13 cellular contexts compared by ENCODE assay signal in genomic region chr1:967466-968343, GRCh38. TPM values are rescaled to one million over a fixed set of nuclear protein-coding genes. Genes with fewer than 3 reads are reported as not detected.
DNase-seq lines count a peak whose midpoint lies in the region; ATAC-seq and TF ChIP-seq lines count a peak whose summit lies in the region.
"Had no signal": no experiment of that assay in that cellular context is flagged by ENCODE, and none has a peak within 500 bp of the region (broad histone marks: within the 10 kb centered on the region; RNA-seq: fewer than 3 reads in every experiment).

No MANE protein-coding gene starts in this region.

- no peak for ATAC-seq in activated CD8-positive, alpha-beta T cell treated with anti-CD3 and anti-CD28 coated beads for 36 hours
- no peak for ATAC-seq in activated CD8-positive, alpha-beta T cell treated with anti-CD3 and anti-CD28 coated beads, Interleukin-2, amount 10 ng/mL, durations not matched to agents 7 days and 5 days
- no peak for ATAC-seq in sciatic nerve

- peaks cover 4% of the 10 kb centered on the region for H3K36me3 Mint-ChIP-seq in activated CD8-positive, alpha-beta T cell treated with anti-CD3 and anti-CD28 coated beads for 36 hours (ENCODE audit: low read depth)
- H3K36me3 Mint-ChIP-seq in activated CD8-positive, alpha-beta T cell treated with anti-CD3 and anti-CD28 coated beads, Interleukin-2, amount 10 ng/mL, durations not matched to agents 7 days and 5 days (ENCODE audit: low read depth), result peaks cover 3% of the 10 kb centered on the region
- no peaks in the 10 kb centered on the region for H3K36me3 Mint-ChIP-seq in type B pancreatic cell
- H3K36me3 Mint-ChIP-seq: activated naive CD4-positive, alpha-beta T cell treated with anti-CD3 and anti-CD28 coated beads, Interleukin-2, amount 50 U/mL, for 72 hours had no signal

- H3K4me1 Mint-ChIP-seq in activated CD8-positive, alpha-beta T cell treated with anti-CD3 and anti-CD28 coated beads for 36 hours (ENCODE audit: low read depth), result peaks cover 7% of the 10 kb centered on the region
- H3K4me1 Mint-ChIP-seq in activated CD8-positive, alpha-beta T cell treated with anti-CD3 and anti-CD28 coated beads, Interleukin-2, amount 10 ng/mL, durations not matched to agents 7 days and 5 days (ENCODE audit: low read depth), result peaks cover 13% of the 10 kb centered on the region
- H3K4me1 Mint-ChIP-seq in type B pancreatic cell (ENCODE audit: unreplicated experiment), result no peaks in the 10 kb centered on the region
- H3K4me1 Mint-ChIP-seq: nephron progenitor cell had no signal

- no peak overlapping the region for H3K9ac ChIP-seq in MM.1S (ENCODE audit: low read length)

- no peak overlapping the region for H3K4me3 ChIP-seq in MM.1S (ENCODE audit: low read length)
- H3K4me3 ChIP-seq in esophagus squamous epithelium, result peak overlapping the region; percentile 72 to 83 (median 74)

- H3K9me3 ChIP-seq in MM.1S (replicated peaks; ENCODE audit: insufficient read depth, low read length) (no peaks in the 10 kb centered on the region), esophagus squamous epithelium (no peaks in the 10 kb centered on the region)
- H3K9me3 ChIP-seq: left lung had no signal

- H2AFZ ChIP-seq in MM.1S (ENCODE audit: low read length), result no peak overlapping the region

- TF ChIP-seq POLR2A in esophagus squamous epithelium (IDR thresholded peaks at IDR 0.05), result peak in 1 of 4 donors; percentile 12

- TF ChIP-seq CTCF in activated CD8-positive, alpha-beta T cell treated with anti-CD3 and anti-CD28 coated beads for 36 hours (IDR thresholded peaks at IDR 0.05), result no peak
- TF ChIP-seq CTCF in MM.1S (IDR thresholded peaks at IDR 0.05; ENCODE audit: low read length) (no peak), esophagus squamous epithelium (IDR thresholded peaks at IDR 0.05) (no peak), type B pancreatic cell (conservative IDR thresholded peaks at IDR 0.05) (no peak)

- peaks cover 4% of the 10 kb centered on the region; the same call in 1 of the 2 replicates for H3F3A ChIP-seq in MM.1S (ENCODE audit: insufficient read depth, low read length)

- no peaks in the 10 kb centered on the region for H3K9me2 ChIP-seq in MM.1S (replicated peaks; ENCODE audit: insufficient read depth, low read length)

- H3K27me3 ChIP-seq in MM.1S (replicated peaks; ENCODE audit: insufficient read depth, low read length), result no peaks in the 10 kb centered on the region
- peaks cover 0 to 47% (median 4%) of the 10 kb centered on the region in 4 donors for H3K27me3 ChIP-seq in esophagus squamous epithelium

- 46 to 48% methylated on average over 4 to 7 of the region's 23 CpGs for WGBS in esophagus squamous epithelium, 2 donors

- CTCF ChIA-PET in activated CD8-positive, alpha-beta T cell treated with anti-CD3 and anti-CD28 coated beads for 36 hours (lab: Charles Lee), result interaction anchor here (0.9 to 1.7 kb wide), 6 partner anchors 9 to 98 kb away, joined by 3 to 9 read pairs (median 6); no protein-coding TSS in a partner anchor
- CTCF ChIA-PET in activated CD8-positive, alpha-beta T cell treated with anti-CD3 and anti-CD28 coated beads, Interleukin-2, amount 10 ng/mL, durations not matched to agents 7 days and 5 days (lab: Charles Lee), result interaction anchor here (0.7 to 1.5 kb wide), 3 partner anchors 8 to 17 kb away, joined by 3 to 5 read pairs (median 4); no protein-coding TSS in a partner anchor

- H3K4me3 Mint-ChIP-seq in activated CD8-positive, alpha-beta T cell treated with anti-CD3 and anti-CD28 coated beads for 36 hours, result peak overlapping the region; percentile 77
- H3K4me3 Mint-ChIP-seq in activated CD8-positive, alpha-beta T cell treated with anti-CD3 and anti-CD28 coated beads, Interleukin-2, amount 10 ng/mL, durations not matched to agents 7 days and 5 days, result no peak overlapping the region
- peak overlapping the region; percentile 20 for H3K4me3 Mint-ChIP-seq in type B pancreatic cell

- H3K27ac ChIP-seq in MM.1S (ENCODE audit: low read length) (no peak overlapping the region), esophagus squamous epithelium (peak overlapping the region; percentile 91 to 99 (median 98))

- intact Hi-C loops in activated CD8-positive, alpha-beta T cell treated with anti-CD3 and anti-CD28 coated beads for 36 hours (cut with micrococcal nuclease), result no loop called here
- intact Hi-C loops in esophagus squamous epithelium (cut with DNase I) (no loop called here), sciatic nerve (cut with DNase I) (no loop called here)

- H3K79me2 ChIP-seq in MM.1S (ENCODE audit: low read length), result no peaks in the 10 kb centered on the region

- H3K9me3 Mint-ChIP-seq in activated CD8-positive, alpha-beta T cell treated with anti-CD3 and anti-CD28 coated beads for 36 hours, result peaks cover 2% of the 10 kb centered on the region
- no peaks in the 10 kb centered on the region for H3K9me3 Mint-ChIP-seq in activated CD8-positive, alpha-beta T cell treated with anti-CD3 and anti-CD28 coated beads, Interleukin-2, amount 10 ng/mL, durations not matched to agents 7 days and 5 days (ENCODE audit: insufficient read depth)
- H3K9me3 Mint-ChIP-seq in type B pancreatic cell, result no peaks in the 10 kb centered on the region

- peak overlapping the region; percentile 100; the same call in 1 of the 2 replicates for H3K4me2 ChIP-seq in MM.1S (ENCODE audit: low read depth, low read length)

- no peak for DNase-seq in activated CD8-positive, alpha-beta T cell treated with anti-CD3 and anti-CD28 coated beads for 36 hours
- no peak for DNase-seq in activated CD8-positive, alpha-beta T cell treated with anti-CD3 and anti-CD28 coated beads, Interleukin-2, amount 10 ng/mL, durations not matched to agents 7 days and 5 days
- DNase-seq in MM.1S (no peak), esophagus squamous epithelium (lab: John Stamatoyannopoulos, UW) (no peak), type B pancreatic cell (ENCODE audit: extremely low spot score, unreplicated experiment) (no peak), sciatic nerve (ENCODE audit: low spot score) (no peak)
- DNase-seq in activated effector memory CD4-positive, alpha-beta T cell treated with Interleukin-2 at 50 U/mL for 16 hours, result no peak
- DNase-seq in activated T-cell treated with anti-CD3 and anti-CD28 coated beads, Interleukin-2, amount 50 U/mL, for 48 hours, result no peak
- DNase-seq: caudate nucleus, NCI-H2171 had no signal

- H3K27me3 Mint-ChIP-seq in activated CD8-positive, alpha-beta T cell treated with anti-CD3 and anti-CD28 coated beads for 36 hours, result peaks cover 11% of the 10 kb centered on the region
- peaks cover 14% of the 10 kb centered on the region for H3K27me3 Mint-ChIP-seq in activated CD8-positive, alpha-beta T cell treated with anti-CD3 and anti-CD28 coated beads, Interleukin-2, amount 10 ng/mL, durations not matched to agents 7 days and 5 days (ENCODE audit: low read depth)
- H3K27me3 Mint-ChIP-seq in type B pancreatic cell, result peaks cover 26% of the 10 kb centered on the region

- POLR2A ChIA-PET in activated CD8-positive, alpha-beta T cell treated with anti-CD3 and anti-CD28 coated beads for 36 hours (lab: Charles Lee), result interaction anchor here (0.9 to 1.2 kb wide), 2 partner anchors 14 to 92 kb away, joined by 3 read pairs; no protein-coding TSS in a partner anchor
- POLR2A ChIA-PET in activated CD8-positive, alpha-beta T cell treated with anti-CD3 and anti-CD28 coated beads, Interleukin-2, amount 10 ng/mL, durations not matched to agents 7 days and 5 days (lab: Charles Lee), result interaction anchor here (0.6 to 1.2 kb wide), 2 partner anchors 9 to 337 kb away, joined by 3 read pairs; partner anchors contain the start of gene NOC2L

- no peaks in the 10 kb centered on the region for H3K36me3 ChIP-seq in MM.1S (replicated peaks; ENCODE audit: insufficient read depth, low read length)
- peaks cover 0 to 31% (median 4%) of the 10 kb centered on the region in 3 donors for H3K36me3 ChIP-seq in esophagus squamous epithelium

- H4K20me1 ChIP-seq in MM.1S (ENCODE audit: insufficient read depth, low read length), result no peaks in the 10 kb centered on the region

- no peak overlapping the region for H3K27ac Mint-ChIP-seq in activated CD8-positive, alpha-beta T cell treated with anti-CD3 and anti-CD28 coated beads for 36 hours
- H3K27ac Mint-ChIP-seq in activated CD8-positive, alpha-beta T cell treated with anti-CD3 and anti-CD28 coated beads, Interleukin-2, amount 10 ng/mL, durations not matched to agents 7 days and 5 days, result no peak overlapping the region
- H3K27ac Mint-ChIP-seq in type B pancreatic cell, result no peak overlapping the region
- H3K27ac Mint-ChIP-seq: activated naive CD4-positive, alpha-beta T cell treated with anti-CD3 and anti-CD28 coated beads, Interleukin-2, amount 50 U/mL, for 72 hours; nephron progenitor cell had no signal

- H3K4me1 ChIP-seq in MM.1S (ENCODE audit: low read length), result peaks cover 9% of the 10 kb centered on the region
- peaks cover 32 to 81% (median 32%) of the 10 kb centered on the region in 3 donors for H3K4me1 ChIP-seq in esophagus squamous epithelium

RNA-seq across cellular contexts. Expression of gene PLEKHN1, which starts 1.4 kb away (rescaled TPM):
- total RNA-seq in activated CD8-positive, alpha-beta T cell treated with anti-CD3 and anti-CD28 coated beads for 36 hours, result 1 to 10 TPM; 1.0 to 1.3 TPM
- 1 to 10 TPM; 1.7 to 2.2 TPM for total RNA-seq in activated CD8-positive, alpha-beta T cell treated with anti-CD3 and anti-CD28 coated beads, Interleukin-2, amount 10 ng/mL, durations not matched to agents 7 days and 5 days
- total RNA-seq in esophagus squamous epithelium, result 10 to 100 TPM; 16.8 to 39.6 (median 23.4) TPM
- 6.4 and 16.7 TPM in 2 replicates for total RNA-seq in type B pancreatic cell (ENCODE audit: low replicate concordance)
- 0.40 TPM for total RNA-seq in sciatic nerve

RNA-seq across cellular contexts. Expression of gene KLHL17, which starts 7.3 kb away (rescaled TPM):
- total RNA-seq in activated CD8-positive, alpha-beta T cell treated with anti-CD3 and anti-CD28 coated beads for 36 hours, result 10 to 100 TPM; 27.8 to 31.2 TPM
- total RNA-seq in activated CD8-positive, alpha-beta T cell treated with anti-CD3 and anti-CD28 coated beads, Interleukin-2, amount 10 ng/mL, durations not matched to agents 7 days and 5 days, result 10 to 100 TPM; 24.4 to 27.7 TPM
- total RNA-seq in esophagus squamous epithelium (10 to 100 TPM in 3 of 4 donors, 1 to 10 TPM in 1; 8.7 to 13.8 (median 10.3) TPM), type B pancreatic cell (ENCODE audit: low replicate concordance) (31.5 and 42.2 TPM in 2 replicates), sciatic nerve (10.6 TPM)

RNA-seq across cellular contexts. Expression of gene NOC2L, which starts 8.6 kb away (rescaled TPM):
- 100 to 1,000 TPM; 138 to 139 TPM for total RNA-seq in activated CD8-positive, alpha-beta T cell treated with anti-CD3 and anti-CD28 coated beads for 36 hours
- 10 to 100 TPM; 61.7 to 68.7 TPM for total RNA-seq in activated CD8-positive, alpha-beta T cell treated with anti-CD3 and anti-CD28 coated beads, Interleukin-2, amount 10 ng/mL, durations not matched to agents 7 days and 5 days
- total RNA-seq in esophagus squamous epithelium (10 to 100 TPM; 57.9 to 80.2 (median 60.4) TPM), type B pancreatic cell (ENCODE audit: low replicate concordance) (75.1 and 87.2 TPM in 2 replicates), sciatic nerve (43.7 TPM)

RNA-seq across cellular contexts. Expression of gene PERM1, which starts 14.2 kb away (rescaled TPM):
- total RNA-seq in activated CD8-positive, alpha-beta T cell treated with anti-CD3 and anti-CD28 coated beads for 36 hours, result not detected
- total RNA-seq in activated CD8-positive, alpha-beta T cell treated with anti-CD3 and anti-CD28 coated beads, Interleukin-2, amount 10 ng/mL, durations not matched to agents 7 days and 5 days, result not detected
- total RNA-seq in esophagus squamous epithelium, result not detected
- total RNA-seq in type B pancreatic cell (ENCODE audit: low replicate concordance), result 0.34 and 0.62 TPM in 2 replicates
- not detected for total RNA-seq in sciatic nerve
- total RNA-seq: activated naive CD4-positive, alpha-beta T cell treated with anti-CD3 and anti-CD28 coated beads, Interleukin-2, amount 50 U/mL, for 72 hours; left lung had no signal

RNA-seq across cellular contexts. Expression of gene HES4, which starts 32.2 kb away (rescaled TPM):
- total RNA-seq in activated CD8-positive, alpha-beta T cell treated with anti-CD3 and anti-CD28 coated beads for 36 hours, result 1 to 10 TPM; 5.7 to 9.0 TPM
- total RNA-seq in activated CD8-positive, alpha-beta T cell treated with anti-CD3 and anti-CD28 coated beads, Interleukin-2, amount 10 ng/mL, durations not matched to agents 7 days and 5 days, result under 1 TPM; 0.45 to 0.50 TPM
- 10 to 100 TPM; 15.1 to 16.2 (median 15.3) TPM for total RNA-seq in esophagus squamous epithelium
- 37.6 and 54.1 TPM in 2 replicates for total RNA-seq in type B pancreatic cell (ENCODE audit: low replicate concordance)
- total RNA-seq in sciatic nerve, result 30.5 TPM
